In the genomic region with DNA sequence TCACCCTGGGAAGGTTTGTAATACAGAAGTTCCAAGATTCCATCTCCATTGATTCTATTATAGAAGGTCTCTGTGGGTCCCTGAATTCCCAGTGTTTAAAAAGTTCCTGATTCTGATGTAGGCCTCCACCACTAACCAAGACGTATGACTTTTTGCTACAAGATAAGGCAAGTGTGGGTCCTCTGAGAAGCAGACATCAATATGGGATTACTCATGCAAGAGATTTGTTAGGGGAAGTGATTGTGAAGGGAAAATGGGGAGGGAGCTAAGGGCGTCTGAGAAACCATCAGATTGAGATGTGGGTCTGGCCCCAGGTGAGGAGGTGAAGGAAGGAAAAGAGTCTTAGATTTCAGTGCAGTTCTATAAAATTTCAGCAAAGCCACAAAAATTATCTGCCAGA, we compare ENCODE assay signal across 3 cellular contexts.
TF ChIP-seq lines count a peak whose summit lies in the region.

No MANE protein-coding gene starts in this region.

TF ChIP-seq in GM23338, 12 proteins besides CTCF, POLR2A, EP300 and RAD21:
- TF ChIP-seq CREB1 (CRISPR knock-in tag; IDR thresholded peaks at IDR 0.05; ENCODE audit: low read depth) (no peak), EZH2phosphoT487 (IDR thresholded peaks at IDR 0.05; ENCODE audit: unreplicated experiment) (no peak)

TF ChIP-seq in WTC11, 78 proteins besides CTCF, POLR2A, EP300 and RAD21:
- TF ChIP-seq, protein P1, sequence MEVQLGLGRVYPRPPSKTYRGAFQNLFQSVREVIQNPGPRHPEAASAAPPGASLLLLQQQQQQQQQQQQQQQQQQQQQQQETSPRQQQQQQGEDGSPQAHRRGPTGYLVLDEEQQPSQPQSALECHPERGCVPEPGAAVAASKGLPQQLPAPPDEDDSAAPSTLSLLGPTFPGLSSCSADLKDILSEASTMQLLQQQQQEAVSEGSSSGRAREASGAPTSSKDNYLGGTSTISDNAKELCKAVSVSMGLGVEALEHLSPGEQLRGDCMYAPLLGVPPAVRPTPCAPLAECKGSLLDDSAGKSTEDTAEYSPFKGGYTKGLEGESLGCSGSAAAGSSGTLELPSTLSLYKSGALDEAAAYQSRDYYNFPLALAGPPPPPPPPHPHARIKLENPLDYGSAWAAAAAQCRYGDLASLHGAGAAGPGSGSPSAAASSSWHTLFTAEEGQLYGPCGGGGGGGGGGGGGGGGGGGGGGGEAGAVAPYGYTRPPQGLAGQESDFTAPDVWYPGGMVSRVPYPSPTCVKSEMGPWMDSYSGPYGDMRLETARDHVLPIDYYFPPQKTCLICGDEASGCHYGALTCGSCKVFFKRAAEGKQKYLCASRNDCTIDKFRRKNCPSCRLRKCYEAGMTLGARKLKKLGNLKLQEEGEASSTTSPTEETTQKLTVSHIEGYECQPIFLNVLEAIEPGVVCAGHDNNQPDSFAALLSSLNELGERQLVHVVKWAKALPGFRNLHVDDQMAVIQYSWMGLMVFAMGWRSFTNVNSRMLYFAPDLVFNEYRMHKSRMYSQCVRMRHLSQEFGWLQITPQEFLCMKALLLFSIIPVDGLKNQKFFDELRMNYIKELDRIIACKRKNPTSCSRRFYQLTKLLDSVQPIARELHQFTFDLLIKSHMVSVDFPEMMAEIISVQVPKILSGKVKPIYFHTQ (CRISPR knock-in tag; IDR thresholded peaks at IDR 0.05): no peak
TF ChIP-seq in WTC11: peak in this region for 0.

TF ChIP-seq in H1, 55 proteins besides CTCF, POLR2A, EP300 and RAD21:
- TF ChIP-seq SP4 (IDR thresholded peaks at IDR 0.05; ENCODE audit: low read length): no peak
- TF ChIP-seq, protein P2, sequence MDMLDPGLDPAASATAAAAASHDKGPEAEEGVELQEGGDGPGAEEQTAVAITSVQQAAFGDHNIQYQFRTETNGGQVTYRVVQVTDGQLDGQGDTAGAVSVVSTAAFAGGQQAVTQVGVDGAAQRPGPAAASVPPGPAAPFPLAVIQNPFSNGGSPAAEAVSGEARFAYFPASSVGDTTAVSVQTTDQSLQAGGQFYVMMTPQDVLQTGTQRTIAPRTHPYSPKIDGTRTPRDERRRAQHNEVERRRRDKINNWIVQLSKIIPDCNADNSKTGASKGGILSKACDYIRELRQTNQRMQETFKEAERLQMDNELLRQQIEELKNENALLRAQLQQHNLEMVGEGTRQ (IDR thresholded peaks at IDR 0.05; ENCODE audit: low read length): no peak
